Comparison of ENCODE assay signal across 23 cellular contexts in the genomic region with DNA sequence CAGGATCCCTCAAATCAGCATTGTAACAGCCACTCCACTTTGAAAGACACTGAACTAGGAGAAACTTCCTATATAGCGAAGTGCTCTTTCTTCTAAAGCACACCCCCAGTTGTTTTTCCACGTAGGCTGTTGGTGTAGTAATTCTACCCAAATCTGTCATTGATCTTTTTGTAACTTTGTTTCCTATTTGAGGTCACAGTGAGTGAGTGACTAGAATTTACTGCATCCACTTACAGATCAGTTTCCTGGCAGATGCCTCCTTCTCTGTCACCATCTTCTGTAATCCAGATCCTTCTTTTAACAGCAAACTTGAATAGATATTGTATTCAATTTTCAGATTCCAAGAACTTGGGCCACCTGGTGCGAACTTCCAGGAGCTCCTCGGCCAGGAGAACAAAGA. TPM values are rescaled to one million over a fixed set of nuclear protein-coding genes. Genes with fewer than 3 reads are reported as not detected.
"Had no signal": no experiment of that assay in that cellular context is flagged by ENCODE, and none has a peak within 500 bp of the region (broad histone marks: within the 10 kb centered on the region; RNA-seq: fewer than 3 reads in every experiment).

No MANE protein-coding gene starts in this region.

- H3K27me3 Mint-ChIP-seq: brain had no signal

- H3K9me3 Mint-ChIP-seq: activated B cell treated with CpG ODN at 0.5 μM for 24 hours; activated CD4-positive, alpha-beta memory T cell treated with anti-CD3 and anti-CD28 coated beads, Interleukin-2, amount 10 ng/mL, durations not matched to agents 7 days and 5 days; activated CD4-positive, alpha-beta T cell treated with anti-CD3 and anti-CD28 coated beads, Interleukin-2, amount 10 ng/mL, durations not matched to agents 7 days and 5 days; activated T-helper 1 cell treated with anti-CD3 and anti-CD28 coated beads, Interleukin-12 subunit alpha, Interleukin-12 subunit beta, Interleukin-2, Interleukin-4 antibody, amounts not matched to agents 30 ng/mL and 10 ng/mL and 1 ng/mL, durations not matched to agents 14 hours and 24 hours and 36 hours; brain; central memory CD8-positive, alpha-beta T cell; T-helper 1 cell treated with Interleukin-12 subunit alpha and Interleukin-12 subunit beta and Interleukin-4 antibody, amounts not matched to agents 30 μg/mL and 1 μg/mL, for 36 hours had no signal

- H3K36me3 ChIP-seq: MG63 had no signal

- H3K9me3 ChIP-seq: MG63 had no signal

- H3K27ac Mint-ChIP-seq: activated B cell treated with CpG ODN at 0.5 μM for 24 hours; activated CD4-positive, alpha-beta memory T cell treated with anti-CD3 and anti-CD28 coated beads, Interleukin-2, amount 10 ng/mL, durations not matched to agents 7 days and 5 days; activated CD4-positive, alpha-beta T cell treated with anti-CD3 and anti-CD28 coated beads, Interleukin-2, amount 10 ng/mL, durations not matched to agents 7 days and 5 days; activated T-helper 1 cell treated with anti-CD3 and anti-CD28 coated beads, Interleukin-12 subunit alpha, Interleukin-12 subunit beta, Interleukin-2, Interleukin-4 antibody, amounts not matched to agents 30 ng/mL and 10 ng/mL and 1 ng/mL, durations not matched to agents 14 hours and 24 hours and 36 hours; brain; T-helper 1 cell treated with Interleukin-12 subunit alpha and Interleukin-12 subunit beta and Interleukin-4 antibody, amounts not matched to agents 30 μg/mL and 1 μg/mL, for 36 hours had no signal

- DNase-seq: activated B cell treated with CpG ODN at 0.5 μM for 24 hours; activated CD4-positive, alpha-beta memory T cell treated with anti-CD3 and anti-CD28 coated beads, Interleukin-2, amount 10 ng/mL, durations not matched to agents 7 days and 5 days; activated CD4-positive, alpha-beta T cell treated with anti-CD3 and anti-CD28 coated beads for 1 hour; activated CD4-positive, alpha-beta T cell treated with anti-CD3 and anti-CD28 coated beads, Interleukin-2, amount 10 ng/mL, durations not matched to agents 7 days and 5 days; activated effector memory CD4-positive, alpha-beta T cell treated with anti-CD3 and anti-CD28 coated beads, Interleukin-2, amount 50 U/mL, for 16 hours; activated naive CD4-positive, alpha-beta T cell treated with Interleukin-2 at 50 U/mL for 16 hours; amygdala; MG63; MV-4-11; NCI-H1092 treated with DMSO at 0.1 percent for 48 hours; NCI-H1417 treated with DMSO at 0.1 percent for 48 hours; NCI-H1694; NCI-H2029 treated with DMSO at 0.1 percent for 48 hours; NCI-H345; NCI-H510A; NCI-H69; SHP77 had no signal

- H3K4me3 Mint-ChIP-seq: activated B cell treated with CpG ODN at 0.5 μM for 24 hours; activated CD4-positive, alpha-beta memory T cell treated with anti-CD3 and anti-CD28 coated beads, Interleukin-2, amount 10 ng/mL, durations not matched to agents 7 days and 5 days; activated CD4-positive, alpha-beta T cell treated with anti-CD3 and anti-CD28 coated beads, Interleukin-2, amount 10 ng/mL, durations not matched to agents 7 days and 5 days; activated T-helper 1 cell treated with anti-CD3 and anti-CD28 coated beads, Interleukin-12 subunit alpha, Interleukin-12 subunit beta, Interleukin-2, Interleukin-4 antibody, amounts not matched to agents 30 ng/mL and 10 ng/mL and 1 ng/mL, durations not matched to agents 14 hours and 24 hours and 36 hours; brain; central memory CD8-positive, alpha-beta T cell; T-helper 1 cell treated with Interleukin-12 subunit alpha and Interleukin-12 subunit beta and Interleukin-4 antibody, amounts not matched to agents 30 μg/mL and 1 μg/mL, for 36 hours had no signal

- H3K4me3 ChIP-seq: MG63 had no signal

- H3K4me1 Mint-ChIP-seq: activated B cell treated with CpG ODN at 0.5 μM for 24 hours; central memory CD8-positive, alpha-beta T cell had no signal

RNA-seq across cellular contexts. Expression of a gene that starts 15.3 kb away (rescaled TPM):
- total RNA-seq: activated B cell treated with CpG ODN at 0.5 μM for 24 hours; activated CD4-positive, alpha-beta memory T cell treated with anti-CD3 and anti-CD28 coated beads, Interleukin-2, amount 10 ng/mL, durations not matched to agents 7 days and 5 days; activated CD4-positive, alpha-beta T cell treated with anti-CD3 and anti-CD28 coated beads, Interleukin-2, amount 10 ng/mL, durations not matched to agents 7 days and 5 days; activated T-helper 1 cell treated with anti-CD3 and anti-CD28 coated beads, Interleukin-12 subunit alpha, Interleukin-12 subunit beta, Interleukin-2, Interleukin-4 antibody, amounts not matched to agents 30 ng/mL and 10 ng/mL and 1 ng/mL, durations not matched to agents 14 hours and 24 hours and 36 hours; astrocyte; SK-MEL-5 had no signal
